9 cellular contexts compared by ENCODE assay signal in genomic region chr9:10272830-10273229, GRCh38.
"Had no signal": no experiment of that assay in that cellular context is flagged by ENCODE, and none has a peak within 500 bp of the region (broad histone marks: within the 10 kb centered on the region; RNA-seq: fewer than 3 reads in every experiment).

No MANE protein-coding gene starts in this region.

- H3K9ac ChIP-seq: GM23248 had no signal

- H3K27ac ChIP-seq: GM23248 had no signal

- H3K4me3 Mint-ChIP-seq: GM23338, H9, HFFc6 had no signal

- H3K36me3 ChIP-seq: HAP-1 had no signal

- H3K9me3 ChIP-seq: HAP-1 had no signal

- H3K4me2 ChIP-seq: GM23338 had no signal

- H3K27ac Mint-ChIP-seq: GM23338, H9, HFFc6 had no signal

- ATAC-seq: GM23338, HCT116 had no signal

- H3K9me3 Mint-ChIP-seq: GM23338, H9 had no signal

- H2AFZ ChIP-seq: GM23248, GM23338 had no signal

- H3K4me3 ChIP-seq: GM23248, GM23338, HAP-1 had no signal

- DNase-seq: GM23248, GOT3, H7, H9, HCEC 1CT, HFFc6 had no signal
